Comparison of ENCODE assay signal across 20 cellular contexts in the genomic region with DNA sequence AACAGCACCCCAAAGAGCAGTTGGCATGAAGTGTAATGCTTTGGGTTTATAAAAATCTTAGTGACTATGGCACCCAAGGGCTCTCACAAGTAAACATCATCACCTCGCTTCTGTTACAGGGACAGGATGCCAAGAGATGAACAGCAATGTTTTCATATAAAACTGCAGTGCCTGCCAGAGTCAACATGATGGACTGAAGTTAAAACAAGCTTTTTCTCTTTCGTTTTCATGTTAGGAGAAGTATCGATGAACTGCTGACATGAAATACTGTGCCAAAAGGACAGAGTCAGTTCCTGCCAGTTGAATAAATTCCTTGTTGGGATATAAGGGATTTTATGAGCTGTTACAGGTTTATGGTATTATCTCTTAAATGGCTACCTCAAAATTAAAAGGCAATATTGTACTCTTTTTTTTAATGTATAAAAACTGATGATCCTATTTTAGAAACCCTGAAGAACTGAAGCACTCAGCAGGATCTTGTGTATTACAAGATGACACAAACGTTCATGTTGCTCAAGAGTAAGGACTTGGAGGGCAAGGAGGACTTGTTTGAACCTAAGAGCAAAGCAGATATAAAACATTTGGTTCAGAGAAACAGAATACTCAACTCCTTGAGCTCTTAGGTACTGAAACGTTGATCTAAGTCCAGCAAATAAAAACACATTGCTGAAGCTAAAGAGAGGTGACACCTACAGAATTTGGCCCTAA.
A peak's percentile ranks its signal among the peaks of the same experiment; 100 is the strongest.
DNase-seq lines count a peak whose midpoint lies in the region; ATAC-seq and TF ChIP-seq lines count a peak whose summit lies in the region.
"Had no signal": no experiment of that assay in that cellular context is flagged by ENCODE, and none has a peak within 500 bp of the region (broad histone marks: within the 10 kb centered on the region; RNA-seq: fewer than 3 reads in every experiment).

No MANE protein-coding gene starts in this region.

- no peaks in the 10 kb centered on the region for H3K9me3 ChIP-seq in stomach smooth muscle (ENCODE audit: control insufficient read depth in 2 of 2, low read length in 2 of 2)
- no peaks in the 10 kb centered on the region for H3K9me3 ChIP-seq in tibial nerve
- H3K9me3 ChIP-seq: BLaER1, uterus had no signal

- WGBS in tibial nerve, 2 donors: 38 to 45% methylated on average over 5 of the region's 5 CpGs

- TF ChIP-seq EP300 in tibial nerve (IDR thresholded peaks at IDR 0.05): no peak

- H3K36me3 ChIP-seq in stomach smooth muscle (ENCODE audit: control insufficient read depth in 2 of 2, insufficient read depth in 2 of 2, low read length in 2 of 2): peaks cover 4 to 10% of the 10 kb centered on the region in 2 donors
- H3K36me3 ChIP-seq in tibial nerve: peaks cover 0 to 31% (median 2%) of the 10 kb centered on the region in 3 donors
- H3K36me3 ChIP-seq: BLaER1, uterus had no signal

- H3K4me3 ChIP-seq in cardiac fibroblast (replicated peaks in 1 of 2; ENCODE audit: low read depth in 2 of 2, low read length in 2 of 2) (no peak overlapping the region), fibroblast of villous mesenchyme (ENCODE audit: low read depth, low read length) (no peak overlapping the region), stomach smooth muscle (ENCODE audit: low read length in 2 of 2) (no peak overlapping the region), tibial nerve (no peak overlapping the region)
- H3K4me3 ChIP-seq: BLaER1, uterus had no signal

- no peak overlapping the region for H3K9ac ChIP-seq in stomach smooth muscle (ENCODE audit: low read length in 2 of 2)
- H3K9ac ChIP-seq: BLaER1 had no signal

- TF ChIP-seq POLR2A in tibial nerve (IDR thresholded peaks at IDR 0.05): no peak

- H3K4me1 ChIP-seq in stomach smooth muscle (ENCODE audit: control insufficient read depth, insufficient read depth, low read length) (no peaks in the 10 kb centered on the region), tibial nerve (peaks cover 0 to 20% (median 0%) of the 10 kb centered on the region in 4 donors)
- H3K4me1 ChIP-seq: BLaER1, uterus had no signal

- no peak for TF ChIP-seq CTCF in cardiac fibroblast (IDR thresholded peaks at IDR 0.05; ENCODE audit: low read depth, low read length)
- no peak for TF ChIP-seq CTCF in fibroblast of villous mesenchyme (IDR thresholded peaks at IDR 0.05; ENCODE audit: insufficient read depth, low read depth, low read length)
- no peak for TF ChIP-seq CTCF in tibial nerve (IDR thresholded peaks at IDR 0.05)

- ATAC-seq in GM21447 (IDR thresholded peaks at IDR 0.05; ENCODE audit: unreplicated experiment) (no peak), GM21529 (IDR thresholded peaks at IDR 0.05; ENCODE audit: unreplicated experiment) (no peak)
- ATAC-seq: activated CD8-positive, alpha-beta memory T cell treated with anti-CD3 and anti-CD28 coated beads, Interleukin-2, amount 10 ng/mL, durations not matched to agents 7 days and 5 days; naive thymus-derived CD8-positive, alpha-beta T cell had no signal

- H3K27ac ChIP-seq in stomach smooth muscle (ENCODE audit: low read length): peak overlapping the region; percentile 25
- peak overlapping the region in 2 of 4 donors; percentile 66 to 69 for H3K27ac ChIP-seq in tibial nerve
- H3K27ac ChIP-seq: BLaER1, uterus had no signal

- DNase-seq in NCI-H2196 (lab: John Stamatoyannopoulos, UW; ENCODE audit: unreplicated experiment): peak; percentile 15
- DNase-seq in NCI-H2196 treated with DMSO at 0.1 percent for 48 hours (lab: John Stamatoyannopoulos, UW; ENCODE audit: unreplicated experiment): no peak
- peak; percentile 34 to 48 for DNase-seq in cardiac fibroblast (ENCODE audit: low read depth in 2 of 2)
- peak; percentile 18 for DNase-seq in fibroblast of villous mesenchyme (ENCODE audit: low read depth)
- DNase-seq in tibial nerve (ENCODE audit: low spot score in 2 of 2): no peak
- DNase-seq: activated CD4-positive, alpha-beta T cell treated with anti-CD3 and anti-CD28 coated beads for 4 hours; activated CD8-positive, alpha-beta memory T cell treated with anti-CD3 and anti-CD28 coated beads, Interleukin-2, amount 10 ng/mL, durations not matched to agents 7 days and 5 days; Calu3; effector CD4-positive, alpha-beta T cell; naive thymus-derived CD8-positive, alpha-beta T cell; NCI-H146; posterior cingulate gyrus; Right ventricle myocardium superior; small intestine; stimulated activated CD4-positive, alpha-beta T cell treated with anti-CD3 and anti-CD28 coated beads, Interleukin-4, amount 100 ng/mL, for 24 hours; uterus had no signal

- no peaks in the 10 kb centered on the region for H3K27me3 ChIP-seq in stomach smooth muscle (ENCODE audit: control insufficient read depth in 1 of 2, insufficient read depth in 2 of 2, low read length in 2 of 2)
- no peaks in the 10 kb centered on the region for H3K27me3 ChIP-seq in tibial nerve
- H3K27me3 ChIP-seq: BLaER1, uterus had no signal

Comparison
In these comparisons a context has a peak if more than half of its experiments do, and no peak if none do; other contexts are left out.
1. DNase-seq: peak in NCI-H2196 (single experiment), cardiac fibroblast (2 of 2) and fibroblast of villous mesenchyme (single experiment); none in NCI-H2196 treated with DMSO at 0.1 percent for 48 hours (single experiment) and tibial nerve (0 of 2).